ENCODE assay signal across 9 cellular contexts in genomic region chrX:112642349-112642748, GRCh38. TPM values are rescaled to one million over a fixed set of nuclear protein-coding genes. Genes with fewer than 3 reads are reported as not detected.
DNase-seq lines count a peak whose midpoint lies in the region; ATAC-seq lines count a peak whose summit lies in the region.
"Had no signal": no experiment of that assay in that cellular context is flagged by ENCODE, and none has a peak within 500 bp of the region (broad histone marks: within the 10 kb centered on the region; RNA-seq: fewer than 3 reads in every experiment).

No MANE protein-coding gene starts in this region.

- peaks cover 20% of the 10 kb centered on the region for H3K4me1 Mint-ChIP-seq in activated naive CD4-positive, alpha-beta T cell treated with anti-CD3 and anti-CD28 coated beads for 36 hours (ENCODE audit: low read depth)

- H3K4me3 ChIP-seq in adipocyte (ENCODE audit: low read length) (no peak overlapping the region), trophoblast cell (ENCODE audit: low read depth, low read length) (no peak overlapping the region)

- no peak overlapping the region for H2AFZ ChIP-seq in trophoblast cell (ENCODE audit: insufficient read depth, low read length, poor library complexity)

- H3K23ac ChIP-seq in trophoblast cell (ENCODE audit: low read length): no peak overlapping the region

- no peak overlapping the region for H3K4me3 Mint-ChIP-seq in activated naive CD4-positive, alpha-beta T cell treated with anti-CD3 and anti-CD28 coated beads for 36 hours

- CTCF ChIA-PET in activated naive CD4-positive, alpha-beta T cell treated with anti-CD3 and anti-CD28 coated beads for 36 hours (lab: Charles Lee): interaction anchor here (0.6 to 1.3 kb wide), 4 partner anchors 9 to 45 kb away, joined by 3 read pairs; no protein-coding TSS in a partner anchor

- H3K27me3 ChIP-seq in adipocyte (replicated peaks; ENCODE audit: control insufficient read depth, insufficient read depth, low read length) (peaks cover 41% of the 10 kb centered on the region), trophoblast cell (ENCODE audit: insufficient read depth, low read length) (no peaks in the 10 kb centered on the region)

- H2BK12ac ChIP-seq in trophoblast cell (ENCODE audit: low read length): no peak overlapping the region

- H3K79me1 ChIP-seq in trophoblast cell (ENCODE audit: low read length): no peaks in the 10 kb centered on the region

- H3K79me2 ChIP-seq in trophoblast cell (ENCODE audit: control insufficient read depth, insufficient read depth, low read length, poor library complexity): no peaks in the 10 kb centered on the region

- no peaks in the 10 kb centered on the region for H3K9me3 Mint-ChIP-seq in activated naive CD4-positive, alpha-beta T cell treated with anti-CD3 and anti-CD28 coated beads for 36 hours

- no peak overlapping the region for H3K18ac ChIP-seq in trophoblast cell (ENCODE audit: low read length)

- H3K27ac ChIP-seq in trophoblast cell (ENCODE audit: low read depth, low read length): no peak overlapping the region
- H3K27ac ChIP-seq: epithelial cell of prostate had no signal

- DNase-seq in activated naive CD4-positive, alpha-beta T cell treated with anti-CD3 and anti-CD28 coated beads for 36 hours: peak; percentile 42
- DNase-seq in activated naive CD4-positive, alpha-beta T cell (lab: John Stamatoyannopoulos, UW): no peak
- DNase-seq in NCI-H526 treated with DMSO at 0.1 percent for 48 hours (lab: John Stamatoyannopoulos, UW) (peak; percentile 22), adipocyte (ENCODE audit: low read depth) (peak; percentile 76), Right ventricle myocardium superior (no peak), trophoblast cell (peak; percentile 9 to 77)

- H3K4ac ChIP-seq in trophoblast cell (ENCODE audit: low read depth, low read length): no peak overlapping the region

- no peaks in the 10 kb centered on the region for H3K36me3 ChIP-seq in adipocyte (ENCODE audit: control insufficient read depth, insufficient read depth, low read length, severe bottlenecking)
- H3K36me3 ChIP-seq in trophoblast cell (ENCODE audit: control insufficient read depth in 1 of 2, insufficient read depth in 2 of 2, low read length in 2 of 2): no peaks in the 10 kb centered on the region

- no peak overlapping the region for H4K8ac ChIP-seq in trophoblast cell (ENCODE audit: low read depth, low read length)

- no peak overlapping the region for H3K14ac ChIP-seq in trophoblast cell (ENCODE audit: low read length)

- H4K91ac ChIP-seq in trophoblast cell (ENCODE audit: low read depth, low read length): no peak overlapping the region

- no peaks in the 10 kb centered on the region for H3K4me1 ChIP-seq in adipocyte (ENCODE audit: control insufficient read depth, insufficient read depth, low read length)
- H3K4me1 ChIP-seq in trophoblast cell (ENCODE audit: control insufficient read depth in 1 of 2, insufficient read depth in 2 of 2, low read length in 2 of 2): no peaks in the 10 kb centered on the region

- H2AK5ac ChIP-seq in trophoblast cell (ENCODE audit: low read length): no peak overlapping the region

- no peak overlapping the region for H4K12ac ChIP-seq in trophoblast cell (ENCODE audit: low read depth, low read length)

- H3K36me3 Mint-ChIP-seq in activated naive CD4-positive, alpha-beta T cell treated with anti-CD3 and anti-CD28 coated beads for 36 hours (ENCODE audit: low read depth): no peaks in the 10 kb centered on the region

- H3K4me2 ChIP-seq in trophoblast cell (ENCODE audit: low read length): no peak overlapping the region

- no CpG with 5 or more reads among the region's 3 CpGs for WGBS in trophoblast cell (ENCODE audit: extremely low coverage, insufficient coverage, insufficient read length)

- peak; percentile 59 for ATAC-seq in HG03378 (IDR thresholded peaks at IDR 0.05; ENCODE audit: unreplicated experiment)
- ATAC-seq in Right ventricle myocardium superior (ENCODE audit: poor library complexity): peak; percentile 80
- no peak for ATAC-seq in GM21717 (IDR thresholded peaks at IDR 0.05; ENCODE audit: unreplicated experiment)

- no peaks in the 10 kb centered on the region for H3K27me3 Mint-ChIP-seq in activated naive CD4-positive, alpha-beta T cell treated with anti-CD3 and anti-CD28 coated beads for 36 hours (ENCODE audit: low read depth)

- H2BK5ac ChIP-seq in trophoblast cell (ENCODE audit: low read depth, low read length, poor library complexity): no peak overlapping the region

- H2BK120ac ChIP-seq in trophoblast cell (ENCODE audit: insufficient read depth, low read length, poor library complexity): no peak overlapping the region

- H3K9ac ChIP-seq in adipocyte (ENCODE audit: low read length): no peak overlapping the region
- no peak overlapping the region for H3K9ac ChIP-seq in trophoblast cell (ENCODE audit: low read length)

- intact Hi-C loops in activated naive CD4-positive, alpha-beta T cell treated with anti-CD3 and anti-CD28 coated beads for 36 hours (cut with micrococcal nuclease): loop anchor here (1.0 to 5.0 kb wide), 2 partner anchors 600 to 773 kb away; no protein-coding TSS in a partner anchor
- intact Hi-C loops in Right ventricle myocardium superior (cut with DNase I): no loop called here

- no peak overlapping the region for H3K27ac Mint-ChIP-seq in activated naive CD4-positive, alpha-beta T cell treated with anti-CD3 and anti-CD28 coated beads for 36 hours

- no peaks in the 10 kb centered on the region for H3K9me3 ChIP-seq in adipocyte (ENCODE audit: control insufficient read depth, low read length)
- H3K9me3 ChIP-seq in trophoblast cell (ENCODE audit: insufficient read depth, low read depth, low read length): no peaks in the 10 kb centered on the region

RNA-seq across cellular contexts. Expression of gene LHFPL1, which starts 37.4 kb away (rescaled TPM):
- not detected for total RNA-seq in activated naive CD4-positive, alpha-beta T cell treated with anti-CD3 and anti-CD28 coated beads for 36 hours
- 0.38 TPM for total RNA-seq in Right ventricle myocardium superior
- 0.11 and 0.18 TPM in 2 replicates for polyA plus RNA-seq in trophoblast cell (2013)

Comparison
In these comparisons a context has a peak if more than half of its experiments do, and no peak if none do; other contexts are left out.
1. DNase-seq: peak in activated naive CD4-positive, alpha-beta T cell treated with anti-CD3 and anti-CD28 coated beads for 36 hours (single experiment), NCI-H526 treated with DMSO at 0.1 percent for 48 hours (single experiment), adipocyte (single experiment) and trophoblast cell (2 of 2); none in activated naive CD4-positive, alpha-beta T cell (0 of 4) and Right ventricle myocardium superior (single experiment).